In genomic region chr6:32359225-32359624, GRCh38 we compare ENCODE assay signal across 2 cellular contexts.
A peak's percentile ranks its signal among the peaks of the same experiment; 100 is the strongest.
TF ChIP-seq lines count a peak whose summit lies in the region.
"Not testable (repeated sequence)": the region's sequence is repeated elsewhere in the genome, so short reads cannot be mapped to it uniquely, and the experiment has no call there.

No MANE protein-coding gene starts in this region.

- not testable (repeated sequence) for H3K4me1 ChIP-seq in HEK293 (ENCODE audit: control insufficient read depth, insufficient read depth, low read length)
- peaks cover 54% of the 10 kb centered on the region for H3K4me1 ChIP-seq in Loucy (ENCODE audit: insufficient read depth, low read length, poor library complexity, severe bottlenecking)

- H3K9ac ChIP-seq in Loucy (ENCODE audit: low read depth, low read length, poor library complexity, severe bottlenecking), result not testable (repeated sequence)

- H2AFZ ChIP-seq in Loucy (ENCODE audit: low read length), result not testable (repeated sequence)

- not testable (repeated sequence) for H3K36me3 ChIP-seq in HEK293 (ENCODE audit: control insufficient read depth in 2 of 2, insufficient read depth in 1 of 2, low read length in 2 of 2); Loucy (ENCODE audit: insufficient read depth, low read length)

- not testable (repeated sequence) for H3K9me2 ChIP-seq in Loucy (replicated peaks; ENCODE audit: low read depth, low read length)

- H3K27ac ChIP-seq in HEK293 (ENCODE audit: extremely low read depth, low read depth, low read length), result not testable (repeated sequence)

- peak overlapping the region; percentile 51 for H3K4me2 ChIP-seq in Loucy (ENCODE audit: low read depth, low read length, poor library complexity, severe bottlenecking)

- not testable (repeated sequence) for H3K79me2 ChIP-seq in Loucy (ENCODE audit: insufficient read depth, low read length)

- H3K27me3 ChIP-seq in Loucy (ENCODE audit: insufficient read depth, low read length, poor library complexity, severe bottlenecking), result not testable (repeated sequence)

- H3F3A ChIP-seq in Loucy (ENCODE audit: low read depth), result not testable (repeated sequence)

- TF ChIP-seq CTCF in HEK293 (tag by site-specific recombination; IDR thresholded peaks at IDR 0.05); Loucy (conservative IDR thresholded peaks at IDR 0.05; ENCODE audit: low read length): not testable (repeated sequence)

- POLR2A ChIA-PET in HEK293 (lab: Yijun Ruan, JAX), result not testable (repeated sequence)

- CTCF ChIA-PET in HEK293 (lab: Yijun Ruan, JAX), result not testable (repeated sequence)

- not testable (repeated sequence) for H4K20me1 ChIP-seq in Loucy (ENCODE audit: insufficient read depth, low read length, poor library complexity, severe bottlenecking)

- H3K9me3 ChIP-seq in HEK293 (ENCODE audit: control insufficient read depth, insufficient read depth, low read depth, low read length); Loucy (ENCODE audit: insufficient read depth, low read depth, low read length): not testable (repeated sequence)

- H3K4me3 ChIP-seq in HEK293 (ENCODE audit: low read depth, low read length); Loucy (ENCODE audit: low read length, poor library complexity, severe bottlenecking): not testable (repeated sequence)

TF ChIP-seq in HEK293, 187 proteins besides CTCF, POLR2A, EP300 and RAD21:
- peak; percentile 83 for TF ChIP-seq SCRT2 (tag by site-specific recombination; IDR thresholded peaks at IDR 0.05)
- peak; percentile 51; the same call in 1 of the 2 replicates for TF ChIP-seq SCRT1 (tag by site-specific recombination; IDR thresholded peaks at IDR 0.05; ENCODE audit: borderline replicate concordance)
